Comparison of ENCODE assay signal across 18 cellular contexts in the genomic region with DNA sequence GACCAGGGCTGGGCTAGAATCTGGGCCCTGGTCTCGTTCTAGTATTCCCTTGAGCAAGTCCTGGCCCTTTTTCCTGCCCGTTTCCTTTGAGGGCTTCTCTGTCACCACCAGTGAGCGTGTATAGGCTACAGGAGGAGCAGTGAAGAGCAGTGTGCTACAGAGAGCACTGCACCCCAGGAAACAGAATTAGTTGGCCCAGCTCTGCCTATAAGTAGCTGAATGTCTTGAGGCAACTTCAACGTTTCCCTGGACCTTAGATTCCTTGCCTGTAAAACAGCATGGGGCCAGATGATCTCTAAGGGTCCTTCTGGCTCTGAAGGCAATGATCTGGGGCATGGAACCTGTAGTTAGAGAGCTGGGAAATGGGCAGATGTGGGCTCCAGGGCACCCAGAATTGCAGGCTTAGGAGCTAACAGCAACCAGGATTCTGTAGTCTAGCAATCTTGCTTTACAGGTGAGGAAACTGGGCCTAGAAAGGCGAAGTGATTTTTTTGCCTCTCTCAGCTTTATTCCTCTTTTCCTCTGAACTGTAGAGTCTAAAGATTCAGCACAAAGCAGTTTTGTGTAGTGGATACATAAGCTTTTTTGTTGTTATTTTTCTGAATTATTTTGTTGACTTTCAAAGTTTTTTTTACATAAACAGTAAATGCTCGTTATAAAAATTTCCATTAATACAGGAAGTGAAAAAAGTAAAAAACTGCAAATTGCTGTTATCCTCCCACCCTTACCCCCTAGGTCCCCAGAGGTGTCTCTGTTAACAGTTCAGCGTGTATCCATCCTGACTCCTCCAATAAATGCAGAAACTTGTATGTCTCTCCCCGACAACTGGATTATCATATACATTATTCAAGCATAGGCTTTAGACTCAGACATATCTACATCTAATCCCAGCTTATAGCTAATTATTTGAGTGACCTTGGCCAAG. TPM values are rescaled to one million over a fixed set of nuclear protein-coding genes. Genes with fewer than 3 reads are reported as not detected.
DNase-seq lines count a peak whose midpoint lies in the region; ATAC-seq and TF ChIP-seq lines count a peak whose summit lies in the region.
"Had no signal": no experiment of that assay in that cellular context is flagged by ENCODE, and none has a peak within 500 bp of the region (broad histone marks: within the 10 kb centered on the region; RNA-seq: fewer than 3 reads in every experiment).

No MANE protein-coding gene starts in this region.

- no peak for DNase-seq in cardiac muscle cell (ENCODE audit: low read depth in 1 of 2, low spot score in 1 of 2)
- DNase-seq in left ventricle myocardium inferior, result no peak
- peak; percentile 66 for DNase-seq in Karpas-422
- DNase-seq in effector memory CD8-positive, alpha-beta T cell, result no peak
- DNase-seq in thyroid gland, result no peak
- DNase-seq in immature natural killer cell, result no peak
- no peak for DNase-seq in body of pancreas
- no peak for DNase-seq in CD1c-positive myeloid dendritic cell (ENCODE audit: extremely low spot score)
- DNase-seq: cortex of kidney, DMS53, erythroblast, NCI-H1048, NCI-H526 treated with DMSO at 0.1 percent for 48 hours, substantia nigra had no signal

- peaks cover 10% of the 10 kb centered on the region for H3K36me3 ChIP-seq in cardiac muscle cell
- no peaks in the 10 kb centered on the region for H3K36me3 ChIP-seq in left ventricle myocardium inferior
- H3K36me3 ChIP-seq in Karpas-422 (ENCODE audit: insufficient read depth, low read length), result no peaks in the 10 kb centered on the region
- no peaks in the 10 kb centered on the region for H3K36me3 ChIP-seq in thyroid gland
- H3K36me3 ChIP-seq in body of pancreas (replicated peaks in 1 of 2; ENCODE audit: insufficient read depth in 1 of 2, low read depth in 2 of 2), result no peaks in the 10 kb centered on the region

- H3K9me3 ChIP-seq in cardiac muscle cell (ENCODE audit: low read depth), result no peaks in the 10 kb centered on the region
- H3K9me3 ChIP-seq in left ventricle myocardium inferior (replicated peaks), result no peaks in the 10 kb centered on the region
- H3K9me3 ChIP-seq in Karpas-422 (ENCODE audit: low read length), result no peaks in the 10 kb centered on the region
- no peaks in the 10 kb centered on the region for H3K9me3 ChIP-seq in thyroid gland
- H3K9me3 ChIP-seq in body of pancreas, result no peaks in the 10 kb centered on the region

- no peaks in the 10 kb centered on the region for H3K27me3 ChIP-seq in cardiac muscle cell
- H3K27me3 ChIP-seq in left ventricle myocardium inferior (ENCODE audit: low read depth), result no peaks in the 10 kb centered on the region
- H3K27me3 ChIP-seq in Karpas-422 (ENCODE audit: low read length), result no peaks in the 10 kb centered on the region
- H3K27me3 ChIP-seq in thyroid gland, result no peaks in the 10 kb centered on the region
- H3K27me3 ChIP-seq in body of pancreas, result no peaks in the 10 kb centered on the region

- no peaks in the 10 kb centered on the region for H3K9me2 ChIP-seq in Karpas-422 (replicated peaks; ENCODE audit: insufficient read depth, low read length)

- H3K9ac ChIP-seq in Karpas-422 (ENCODE audit: low read length), result peak overlapping the region; percentile 72

- H3K4me3 Mint-ChIP-seq in effector memory CD8-positive, alpha-beta T cell, result no peak overlapping the region
- no peak overlapping the region for H3K4me3 Mint-ChIP-seq in immature natural killer cell
- H3K4me3 Mint-ChIP-seq: natural killer cell treated with Interleukin-12 subunit alpha and Interleukin-12 subunit beta and Interleukin-15 and Interleukin-18, amount 100 ng/mL, for 72 hours had no signal

- no peaks in the 10 kb centered on the region for H3K79me2 ChIP-seq in Karpas-422 (ENCODE audit: low read length)

- no peaks in the 10 kb centered on the region for H4K20me1 ChIP-seq in Karpas-422 (ENCODE audit: insufficient read depth, low read depth, low read length)

- peak overlapping the region; percentile 100 for H3K27ac ChIP-seq in cardiac muscle cell
- no peak overlapping the region for H3K27ac ChIP-seq in left ventricle myocardium inferior (replicated peaks)
- peak overlapping the region; percentile 95 for H3K27ac ChIP-seq in Karpas-422 (ENCODE audit: low read length)
- peak overlapping the region; percentile 96 to 97 (median 97) for H3K27ac ChIP-seq in thyroid gland
- H3K27ac ChIP-seq in body of pancreas, result no peak overlapping the region

- peak overlapping the region; percentile 57 to 95 for H3K27ac Mint-ChIP-seq in effector memory CD8-positive, alpha-beta T cell
- H3K27ac Mint-ChIP-seq in immature natural killer cell, result no peak overlapping the region

- TF ChIP-seq CTCF in cardiac muscle cell (IDR thresholded peaks at IDR 0.05; ENCODE audit: low read depth, low read length) (no peak), left ventricle myocardium inferior (IDR thresholded peaks at IDR 0.05; ENCODE audit: borderline replicate concordance) (no peak), thyroid gland (IDR thresholded peaks at IDR 0.05) (no peak), body of pancreas (IDR thresholded peaks at IDR 0.05) (no peak)

- 83% methylated on average over 8 of the region's 8 CpGs for WGBS in thyroid gland, 2 donors
- 81 to 82% methylated on average over 8 of the region's 8 CpGs for WGBS in body of pancreas, 2 donors

- H3K4me2 ChIP-seq in Karpas-422 (ENCODE audit: low read depth, low read length, poor library complexity, severe bottlenecking), result peak overlapping the region; percentile 69

- peaks cover 51% of the 10 kb centered on the region for H3K4me1 ChIP-seq in cardiac muscle cell (ENCODE audit: low read depth)
- H3K4me1 ChIP-seq in left ventricle myocardium inferior, result peaks cover 53% of the 10 kb centered on the region
- H3K4me1 ChIP-seq in Karpas-422 (ENCODE audit: low read length), result peaks cover 66% of the 10 kb centered on the region
- peaks cover 48 to 83% of the 10 kb centered on the region in 2 donors for H3K4me1 ChIP-seq in thyroid gland
- H3K4me1 ChIP-seq in body of pancreas, result peaks cover 10% of the 10 kb centered on the region

- H3K4me3 ChIP-seq in cardiac muscle cell, result no peak overlapping the region
- no peak overlapping the region for H3K4me3 ChIP-seq in left ventricle myocardium inferior
- H3K4me3 ChIP-seq in Karpas-422 (ENCODE audit: low read length), result peak overlapping the region; percentile 52; the same call in 1 of the 2 replicates
- H3K4me3 ChIP-seq in thyroid gland (replicated peaks in 1 of 3), result no peak overlapping the region
- no peak overlapping the region for H3K4me3 ChIP-seq in body of pancreas

- peaks cover 3% of the 10 kb centered on the region for H3K36me3 Mint-ChIP-seq in effector memory CD8-positive, alpha-beta T cell (ENCODE audit: insufficient read depth)
- no peaks in the 10 kb centered on the region for H3K36me3 Mint-ChIP-seq in immature natural killer cell
- H3K36me3 Mint-ChIP-seq: natural killer cell treated with Interleukin-12 subunit alpha and Interleukin-12 subunit beta and Interleukin-15 and Interleukin-18, amount 100 ng/mL, for 72 hours had no signal

- no peak for ATAC-seq in effector memory CD8-positive, alpha-beta T cell (replicated peaks)
- no peak for ATAC-seq in body of pancreas
- ATAC-seq: activated T-helper 17 cell treated with anti-CD3 and anti-CD28 coated beads, Interleukin-2, amount 50 U/mL, for 72 hours; natural killer cell treated with Interleukin-12 subunit alpha and Interleukin-12 subunit beta and Interleukin-15 and Interleukin-18, amount 100 ng/mL, for 72 hours; Panc1; SK-N-SH treated with all-trans-retinoic acid at 6 μM for 48 hours had no signal

- H3K4me1 Mint-ChIP-seq in effector memory CD8-positive, alpha-beta T cell (ENCODE audit: low read depth in 2 of 2), result peaks cover 37 to 50% of the 10 kb centered on the region in 2 donors
- H3K4me1 Mint-ChIP-seq in immature natural killer cell, result peaks cover 28 to 34% of the 10 kb centered on the region in 2 donors

- TF ChIP-seq POLR2A in thyroid gland (IDR thresholded peaks at IDR 0.05), result no peak
- no peak for TF ChIP-seq POLR2A in body of pancreas (IDR thresholded peaks at IDR 0.05)

- H3K27me3 Mint-ChIP-seq in effector memory CD8-positive, alpha-beta T cell, result no peaks in the 10 kb centered on the region
- peaks cover 0 to 5% (median 1%) of the 10 kb centered on the region in 3 donors for H3K27me3 Mint-ChIP-seq in immature natural killer cell (ENCODE audit: low read depth in 3 of 3)
- H3K27me3 Mint-ChIP-seq: activated T-helper 17 cell treated with anti-CD3 and anti-CD28 coated beads, Interleukin-2, amount 50 U/mL, for 72 hours; natural killer cell treated with Interleukin-12 subunit alpha and Interleukin-12 subunit beta and Interleukin-15 and Interleukin-18, amount 100 ng/mL, for 72 hours had no signal

- intact Hi-C loops in left ventricle myocardium inferior (cut with micrococcal nuclease), result no loop called here
- intact Hi-C loops in thyroid gland (cut with DNase I), result no loop called here
- intact Hi-C loops in body of pancreas (cut with DNase I), result no loop called here

- H3K9me3 Mint-ChIP-seq in effector memory CD8-positive, alpha-beta T cell, result no peaks in the 10 kb centered on the region
- H3K9me3 Mint-ChIP-seq in immature natural killer cell, result no peaks in the 10 kb centered on the region
- H3K9me3 Mint-ChIP-seq: activated T-helper 17 cell treated with anti-CD3 and anti-CD28 coated beads, Interleukin-2, amount 50 U/mL, for 72 hours; natural killer cell treated with Interleukin-12 subunit alpha and Interleukin-12 subunit beta and Interleukin-15 and Interleukin-18, amount 100 ng/mL, for 72 hours had no signal

- peak overlapping the region; percentile 67 for H2AFZ ChIP-seq in Karpas-422 (ENCODE audit: low read length)

RNA-seq across cellular contexts. Expression of gene MYL4, which starts 1.7 kb away (rescaled TPM):
- 2,925 and 5,217 TPM in 2 replicates for total RNA-seq in cardiac muscle cell
- 3,500 and 5,148 TPM in 2 replicates for polyA plus RNA-seq in cardiac muscle cell
- total RNA-seq in left ventricle myocardium inferior, result 809 TPM
- 3.7 and 6.0 TPM in 2 replicates for total RNA-seq in Karpas-422 (2014; rRNA removed; shearing (Covaris generic); ENCODE audit: low replicate concordance)
- total RNA-seq in thyroid gland, result 10 to 100 TPM in 1 of 4 donors, 1 to 10 TPM in 3; 5.2 to 11.0 (median 6.2) TPM
- under 1 TPM in 1 of 3 donors, not detected in 2; 0.39 TPM for polyA plus RNA-seq in immature natural killer cell
- total RNA-seq in body of pancreas, result not detected

RNA-seq across cellular contexts. Expression of gene CDC27, which starts 18.3 kb away (rescaled TPM):
- total RNA-seq in cardiac muscle cell (54.5 and 85.4 TPM in 2 replicates), left ventricle myocardium inferior (92.4 TPM), thyroid gland (100 to 1,000 TPM; 124 to 195 (median 181) TPM), body of pancreas (10 to 100 TPM; 11.5 to 27.2 TPM)
- polyA plus RNA-seq in cardiac muscle cell (52.9 and 68.8 TPM in 2 replicates), immature natural killer cell (10 to 100 TPM; 50.3 to 98.5 (median 71.1) TPM)
- 81.7 and 146 TPM in 2 replicates for total RNA-seq in Karpas-422 (2014; rRNA removed; shearing (Covaris generic); ENCODE audit: low replicate concordance)

RNA-seq across cellular contexts. Expression of gene ITGB3, which starts 46.2 kb away (rescaled TPM):
- total RNA-seq in cardiac muscle cell, result 11.8 and 20.0 TPM in 2 replicates
- polyA plus RNA-seq in cardiac muscle cell, result 4.6 and 6.9 TPM in 2 replicates
- 3.3 TPM for total RNA-seq in left ventricle myocardium inferior
- total RNA-seq in Karpas-422 (2014; rRNA removed; shearing (Covaris generic); ENCODE audit: low replicate concordance), result 16.4 and 19.6 TPM in 2 replicates
- total RNA-seq in thyroid gland, result 100 to 1,000 TPM; 102 to 260 (median 149) TPM
- 10 to 100 TPM in 1 of 3 donors, 1 to 10 TPM in 1, not detected in 1; 1.1 to 11.0 TPM for polyA plus RNA-seq in immature natural killer cell
- 1 to 10 TPM; 2.0 to 2.1 TPM for total RNA-seq in body of pancreas

Comparison
In these comparisons a context has a peak if more than half of its experiments do, and no peak if none do; other contexts are left out.
1. H3K27ac ChIP-seq: peak in cardiac muscle cell (single experiment), Karpas-422 (single experiment) and thyroid gland (3 of 3); none in left ventricle myocardium inferior (single experiment) and body of pancreas (0 of 4).
2. H3K27ac Mint-ChIP-seq: peak in effector memory CD8-positive, alpha-beta T cell (2 of 2); none in immature natural killer cell (0 of 6).
3. RNA of gene MYL4, which starts 1.7 kb away (total RNA-seq): 2,925 to 5,217 TPM in cardiac muscle cell and 809 TPM in left ventricle myocardium inferior (single experiment); 5.2 to 11.0 TPM in thyroid gland, 3.7 to 6.0 TPM in Karpas-422 and not detected in body of pancreas; every median in the first group is over 10 times any median in the second.